9 cellular contexts compared by ENCODE assay signal in genomic region chr9:128863647-128864046, GRCh38.
DNase-seq lines count a peak whose midpoint lies in the region; TF ChIP-seq lines count a peak whose summit lies in the region.
"Had no signal": no experiment of that assay in that cellular context is flagged by ENCODE, and none has a peak within 500 bp of the region (broad histone marks: within the 10 kb centered on the region; RNA-seq: fewer than 3 reads in every experiment).

No MANE protein-coding gene starts in this region.

- H3K9ac ChIP-seq in Loucy (ENCODE audit: low read depth, low read length, poor library complexity, severe bottlenecking): no peak overlapping the region

- H3K27ac ChIP-seq in 22Rv1: peak overlapping the region; percentile 95
- H3K27ac ChIP-seq: skin epidermis had no signal

- no peak overlapping the region for H3K4me3 ChIP-seq in Loucy (ENCODE audit: low read length, poor library complexity, severe bottlenecking)
- no peak overlapping the region for H3K4me3 ChIP-seq in astrocyte of the spinal cord (ENCODE audit: low read depth, low read length)
- H3K4me3 ChIP-seq: skin epidermis had no signal

- H2AFZ ChIP-seq in Loucy (ENCODE audit: low read length): no peak overlapping the region

- H3K36me3 ChIP-seq in Loucy (ENCODE audit: insufficient read depth, low read length): no peaks in the 10 kb centered on the region

- TF ChIP-seq CTCF in 22Rv1 (IDR thresholded peaks at IDR 0.05) (peak; percentile 96), GM12873 (IDR thresholded peaks at IDR 0.05; ENCODE audit: insufficient read depth, low read depth, low read length, missing control alignments) (peak; percentile 98), Loucy (conservative IDR thresholded peaks at IDR 0.05; ENCODE audit: low read length) (peak; percentile 72), astrocyte of the spinal cord (IDR thresholded peaks at IDR 0.05; ENCODE audit: low read depth, low read length) (peak; percentile 88)

- H4K20me1 ChIP-seq in Loucy (ENCODE audit: insufficient read depth, low read length, poor library complexity, severe bottlenecking): no peaks in the 10 kb centered on the region

- peak; percentile 80 for DNase-seq in UCSD-AML1 (lab: John Stamatoyannopoulos, UW; ENCODE audit: unreplicated experiment)
- DNase-seq in astrocyte of the spinal cord (ENCODE audit: low read depth, low spot score): peak; percentile 47
- DNase-seq in iris pigment epithelial cell (ENCODE audit: low read depth): peak; percentile 44
- DNase-seq in stimulated activated CD4-positive, alpha-beta T cell treated with anti-CD3 and anti-CD28 coated beads, Interleukin-2, amount 100 ng/mL, for 24 hours: peak; percentile 90 to 91
- no peak for DNase-seq in NCI-H187 treated with DMSO at 0.1 percent for 48 hours (lab: John Stamatoyannopoulos, UW)

- no peak overlapping the region for H3K4me2 ChIP-seq in Loucy (ENCODE audit: low read depth, low read length, poor library complexity, severe bottlenecking)

- no peaks in the 10 kb centered on the region for H3K9me3 ChIP-seq in Loucy (ENCODE audit: insufficient read depth, low read depth, low read length)

- in situ Hi-C loops in astrocyte of the spinal cord (cut with HindIII; ENCODE audit: low sequenced_read_pairs): no loop called here

- H3K27me3 ChIP-seq in Loucy (ENCODE audit: insufficient read depth, low read length, poor library complexity, severe bottlenecking): no peaks in the 10 kb centered on the region

- no peaks in the 10 kb centered on the region for H3K9me2 ChIP-seq in Loucy (replicated peaks; ENCODE audit: low read depth, low read length)

- no peaks in the 10 kb centered on the region for H3F3A ChIP-seq in Loucy (ENCODE audit: low read depth)

- H3K79me2 ChIP-seq in Loucy (ENCODE audit: insufficient read depth, low read length): no peaks in the 10 kb centered on the region

- H3K4me1 ChIP-seq in Loucy (ENCODE audit: insufficient read depth, low read length, poor library complexity, severe bottlenecking): no peaks in the 10 kb centered on the region
